ENCODE assay signal across 23 cellular contexts in genomic region chr5:43900974-43901373, GRCh38.
DNase-seq lines count a peak whose midpoint lies in the region; ATAC-seq and TF ChIP-seq lines count a peak whose summit lies in the region.
"Had no signal": no experiment of that assay in that cellular context is flagged by ENCODE, and none has a peak within 500 bp of the region (broad histone marks: within the 10 kb centered on the region; RNA-seq: fewer than 3 reads in every experiment).

No MANE protein-coding gene starts in this region.

- no CpG with 5 or more reads among the region's 1 CpG for WGBS in IMR-90 (ENCODE audit: extremely low coverage in 2 of 2, insufficient read length in 1 of 2), 2 experiments
- WGBS in psoas muscle, 3 donors: 31 to 93% (median 38%) methylated on average over 1 of the region's 1 CpG

- no peak overlapping the region for H3K27ac Mint-ChIP-seq in naive thymus-derived CD4-positive, alpha-beta T cell
- H3K27ac Mint-ChIP-seq: CD14-positive monocyte; CD4-positive, alpha-beta memory T cell; CD4-positive, CD25-positive, alpha-beta regulatory T cell; CD8-positive, alpha-beta memory T cell had no signal

- H3K27ac ChIP-seq in IMR-90 (ENCODE audit: insufficient read depth, low read length): no peak overlapping the region
- no peak overlapping the region for H3K27ac ChIP-seq in psoas muscle
- H3K27ac ChIP-seq in skeletal muscle tissue (ENCODE audit: low read depth, low read length): peak overlapping the region; percentile 41
- H3K27ac ChIP-seq in naive thymus-derived CD4-positive, alpha-beta T cell (ENCODE audit: low read depth, low read length): no peak overlapping the region
- H3K27ac ChIP-seq: BLaER1 had no signal

- H3K27me3 ChIP-seq in IMR-90 (ENCODE audit: control insufficient read depth, insufficient read depth, low read length): no peaks in the 10 kb centered on the region
- H3K27me3 ChIP-seq in psoas muscle (ENCODE audit: insufficient read depth in 3 of 3, low read length in 2 of 3): no peaks in the 10 kb centered on the region
- no peaks in the 10 kb centered on the region for H3K27me3 ChIP-seq in skeletal muscle tissue (ENCODE audit: control insufficient read depth in 3 of 3, insufficient read depth in 3 of 3, low read length in 3 of 3)
- H3K27me3 ChIP-seq in naive thymus-derived CD4-positive, alpha-beta T cell (ENCODE audit: control insufficient read depth in 2 of 2, insufficient read depth in 2 of 2, low read length in 2 of 2): no peaks in the 10 kb centered on the region
- H3K27me3 ChIP-seq: BE2C, BLaER1 had no signal

- POLR2A ChIA-PET in IMR-90 (lab: Charles Lee; ENCODE audit: unreplicated experiment): no interaction called here
- POLR2A ChIA-PET in naive thymus-derived CD4-positive, alpha-beta T cell (lab: Charles Lee): no interaction called here

- no peak for TF ChIP-seq RAD21 in IMR-90 (IDR thresholded peaks at IDR 0.05; ENCODE audit: low read length)

- no peak overlapping the region for H3K56ac ChIP-seq in IMR-90 (ENCODE audit: extremely low read depth, insufficient read depth, low read length)

- H4K8ac ChIP-seq in IMR-90 (ENCODE audit: low read depth in 2 of 2, low read length in 2 of 2): no peak overlapping the region

- no peak for TF ChIP-seq POLR2A in IMR-90 (IDR thresholded peaks at IDR 0.05; ENCODE audit: low read depth, low read length)

- H3K23ac ChIP-seq in IMR-90 (ENCODE audit: low read depth, low read length): no peak overlapping the region

- H3K9me3 Mint-ChIP-seq in naive thymus-derived CD4-positive, alpha-beta T cell: peaks cover 0 to 9% (median 0%) of the 10 kb centered on the region in 11 donors

- no peak overlapping the region for H2AK9ac ChIP-seq in IMR-90 (replicated peaks; ENCODE audit: low read depth, low read length, poor library complexity)

- H4K91ac ChIP-seq in IMR-90 (ENCODE audit: insufficient read depth, low read depth, low read length): no peak overlapping the region

- H3K79me1 ChIP-seq in IMR-90 (ENCODE audit: low read depth in 1 of 2, low read length in 2 of 2): no peaks in the 10 kb centered on the region

- H3K4ac ChIP-seq in IMR-90 (ENCODE audit: low read depth, low read length): no peak overlapping the region

- H2AK5ac ChIP-seq in IMR-90 (ENCODE audit: low read depth, low read length): no peak overlapping the region

- no peak overlapping the region for H2BK20ac ChIP-seq in IMR-90 (ENCODE audit: low read depth, low read length)

- no peaks in the 10 kb centered on the region for H3K9me1 ChIP-seq in IMR-90 (ENCODE audit: insufficient read depth, low read length)

- ATAC-seq in IMR-90 (ENCODE audit: low read depth) (no peak), psoas muscle (peak in 3 of 4 donors; percentile 37 to 56 (median 53)), HG02571 (IDR thresholded peaks at IDR 0.05; ENCODE audit: unreplicated experiment) (no peak)
- ATAC-seq in naive thymus-derived CD4-positive, alpha-beta T cell: no peak
- ATAC-seq: GM12878 had no signal

- H4K5ac ChIP-seq in IMR-90 (ENCODE audit: low read depth, low read length): no peak overlapping the region

- H3K9me3 ChIP-seq in IMR-90 (ENCODE audit: control insufficient read depth, insufficient read depth, low read length) (no peaks in the 10 kb centered on the region), psoas muscle (no peaks in the 10 kb centered on the region), skeletal muscle tissue (ENCODE audit: control insufficient read depth in 3 of 3, low read length in 3 of 3) (peaks cover 0 to 3% (median 0%) of the 10 kb centered on the region in 3 donors)
- H3K9me3 ChIP-seq in naive thymus-derived CD4-positive, alpha-beta T cell (ENCODE audit: control insufficient read depth in 2 of 3, low read length in 3 of 3): no peaks in the 10 kb centered on the region
- H3K9me3 ChIP-seq: BE2C, BLaER1 had no signal

- no peak overlapping the region for H2AFZ ChIP-seq in IMR-90 (replicated peaks; ENCODE audit: low read length, poor library complexity)

- in situ Hi-C loops in IMR-90 (cut with MboI; ENCODE audit: low sequenced_read_pairs): no loop called here

- no peaks in the 10 kb centered on the region for H3K27me3 Mint-ChIP-seq in naive thymus-derived CD4-positive, alpha-beta T cell
- H3K27me3 Mint-ChIP-seq: CD4-positive, alpha-beta memory T cell; CD4-positive, CD25-positive, alpha-beta regulatory T cell had no signal

- no peaks in the 10 kb centered on the region for H3K4me1 Mint-ChIP-seq in naive thymus-derived CD4-positive, alpha-beta T cell
- H3K4me1 Mint-ChIP-seq: CD14-positive monocyte; CD4-positive, alpha-beta memory T cell; CD4-positive, CD25-positive, alpha-beta regulatory T cell; CD8-positive, alpha-beta memory T cell had no signal

- no peak overlapping the region for H2BK15ac ChIP-seq in IMR-90 (ENCODE audit: low read depth, low read length)

- CTCF ChIA-PET in IMR-90 (lab: Yijun Ruan, JAX): interaction anchor here (0.6 kb wide), 1 partner anchor 71 kb away, joined by 5 read pairs; no protein-coding TSS in a partner anchor
- CTCF ChIA-PET in naive thymus-derived CD4-positive, alpha-beta T cell (lab: Charles Lee): no interaction called here

- BruUV-seq in IMR-90 (replicated peaks; lab: Mats Ljungman, UMichigan): no TSS peak

- H3K18ac ChIP-seq in IMR-90 (ENCODE audit: low read depth, low read length): no peak overlapping the region

- dilution Hi-C loops in IMR-90 (cut with HindIII; ENCODE audit: low sequenced_read_pairs, unreplicated experiment): no loop called here

- H3K4me1 ChIP-seq in IMR-90 (ENCODE audit: control insufficient read depth, insufficient read depth, low read length) (no peaks in the 10 kb centered on the region), psoas muscle (no peaks in the 10 kb centered on the region), skeletal muscle tissue (ENCODE audit: control insufficient read depth in 3 of 3, insufficient read depth in 3 of 3, low read length in 3 of 3) (no peaks in the 10 kb centered on the region)
- no peaks in the 10 kb centered on the region for H3K4me1 ChIP-seq in naive thymus-derived CD4-positive, alpha-beta T cell (ENCODE audit: control insufficient read depth in 2 of 2, insufficient read depth in 2 of 2, low read length in 2 of 2)
- H3K4me1 ChIP-seq: BE2C, BLaER1 had no signal

- H3K4me2 ChIP-seq in IMR-90 (ENCODE audit: low read depth, low read length): no peak overlapping the region
- H3K4me2 ChIP-seq: BLaER1 had no signal

- no peaks in the 10 kb centered on the region for H3K36me3 ChIP-seq in IMR-90 (ENCODE audit: control insufficient read depth, insufficient read depth, low read length)
- no peaks in the 10 kb centered on the region for H3K36me3 ChIP-seq in psoas muscle (ENCODE audit: insufficient read depth in 1 of 2, low read depth in 1 of 2)
- no peaks in the 10 kb centered on the region for H3K36me3 ChIP-seq in skeletal muscle tissue (ENCODE audit: control insufficient read depth in 3 of 3, insufficient read depth in 3 of 3, low read length in 3 of 3)
- H3K36me3 ChIP-seq in naive thymus-derived CD4-positive, alpha-beta T cell (ENCODE audit: control insufficient read depth in 2 of 3, insufficient read depth in 3 of 3, low read length in 3 of 3): no peaks in the 10 kb centered on the region
- H3K36me3 ChIP-seq: BE2C, BLaER1 had no signal

- no peak overlapping the region for H2BK120ac ChIP-seq in IMR-90 (ENCODE audit: low read depth, low read length)

- H3K4me3 ChIP-seq in IMR-90 (ENCODE audit: insufficient read depth, low read depth, low read length): no peak overlapping the region
- H3K4me3 ChIP-seq in psoas muscle: no peak overlapping the region
- no peak overlapping the region for H3K4me3 ChIP-seq in skeletal muscle tissue (ENCODE audit: low read length in 3 of 3)
- H3K4me3 ChIP-seq in naive thymus-derived CD4-positive, alpha-beta T cell (ENCODE audit: low read length): no peak overlapping the region
- H3K4me3 ChIP-seq: BLaER1, GM12878 had no signal

- TF ChIP-seq CTCF in IMR-90 (conservative IDR thresholded peaks at IDR 0.05; ENCODE audit: low read depth, low read length): no peak
- TF ChIP-seq CTCF in psoas muscle (IDR thresholded peaks at IDR 0.05): no peak

- H4K20me1 ChIP-seq in IMR-90 (ENCODE audit: insufficient read depth, low read length): no peaks in the 10 kb centered on the region
- H4K20me1 ChIP-seq: BLaER1 had no signal

- intact Hi-C loops in IMR-90 (cut with micrococcal nuclease) (no loop called here), psoas muscle (cut with DNase I) (no loop called here)
- intact Hi-C loops in naive thymus-derived CD4-positive, alpha-beta T cell (cut with micrococcal nuclease): no loop called here

- H3K4me3 Mint-ChIP-seq in naive thymus-derived CD4-positive, alpha-beta T cell: no peak overlapping the region
- H3K4me3 Mint-ChIP-seq: CD14-positive monocyte; CD4-positive, alpha-beta memory T cell; CD4-positive, CD25-positive, alpha-beta regulatory T cell; CD8-positive, alpha-beta memory T cell had no signal

- H3K9ac ChIP-seq in IMR-90 (ENCODE audit: low read depth, low read length) (no peak overlapping the region), skeletal muscle tissue (ENCODE audit: low read depth in 1 of 3, low read length in 3 of 3) (no peak overlapping the region)
- H3K9ac ChIP-seq: BLaER1 had no signal

- peak overlapping the region; percentile 41; the same call in 1 of the 2 replicates for H3K14ac ChIP-seq in IMR-90 (replicated peaks; ENCODE audit: low read depth, low read length)

- no peak for DNase-seq in IMR-90
- no peak for DNase-seq in psoas muscle
- DNase-seq in naive thymus-derived CD4-positive, alpha-beta T cell: no peak
- DNase-seq: 8988T; ACHN; BE2C; C1 segment of cervical spinal cord; CD4-positive, alpha-beta memory T cell; CD4-positive, CD25-positive, alpha-beta regulatory T cell; CD8-positive, alpha-beta memory T cell; COR-L47; DMS 273 treated with DMSO at 0.1 percent for 48 hours; DMS153; DMS53; DMS79; DND-41; EL; GDM1 had no signal

- no peak overlapping the region for H2BK5ac ChIP-seq in IMR-90 (ENCODE audit: low read depth, low read length, poor library complexity, severe bottlenecking)

- no peaks in the 10 kb centered on the region for H3K36me3 Mint-ChIP-seq in naive thymus-derived CD4-positive, alpha-beta T cell
- H3K36me3 Mint-ChIP-seq: CD14-positive monocyte; CD4-positive, alpha-beta memory T cell; CD4-positive, CD25-positive, alpha-beta regulatory T cell; CD8-positive, alpha-beta memory T cell had no signal

TF ChIP-seq in IMR-90, 13 proteins besides CTCF, POLR2A, EP300 and RAD21:
- TF ChIP-seq SMC3 (IDR thresholded peaks at IDR 0.05; ENCODE audit: low read depth, low read length) (no peak), MXI1 (IDR thresholded peaks at IDR 0.05; ENCODE audit: borderline replicate concordance, low read depth, low read length) (no peak), CHD1 (IDR thresholded peaks at IDR 0.05; ENCODE audit: low read depth, low read length) (no peak), RCOR1 (IDR thresholded peaks at IDR 0.05; ENCODE audit: insufficient replicate concordance, low read length) (no peak), CEBPB (IDR thresholded peaks at IDR 0.05; ENCODE audit: low read depth, low read length) (no peak), RFX5 (IDR thresholded peaks at IDR 0.05; ENCODE audit: low read depth, low read length) (no peak), MAFK (IDR thresholded peaks at IDR 0.05; ENCODE audit: low read depth, low read length) (no peak), BHLHE40 (IDR thresholded peaks at IDR 0.05; ENCODE audit: low read depth, low read length) (no peak)

Comparison
In these comparisons a context has a peak if more than half of its experiments do, and no peak if none do; other contexts are left out.
1. ATAC-seq: peak in psoas muscle (3 of 4); none in IMR-90 (single experiment), HG02571 (single experiment) and naive thymus-derived CD4-positive, alpha-beta T cell (single experiment).